ENCODE assay signal across 8 cellular contexts in genomic region chr11:30322826-30323710, GRCh38. TPM values are rescaled to one million over a fixed set of nuclear protein-coding genes. Genes with fewer than 3 reads are reported as not detected.
A peak's percentile ranks its signal among the peaks of the same experiment; 100 is the strongest.
DNase-seq lines count a peak whose midpoint lies in the region; ATAC-seq, FAIRE-seq and TF ChIP-seq lines count a peak whose summit lies in the region.

ARL14EP (plus strand) TSS chr11:30323104; CDS start chr11:30330949, 7,845 bp downstream.

- H3K4me3 ChIP-seq in OCI-LY3 (ENCODE audit: low read length) = peak within 1 kb of the TSS; percentile 94
- peak within 1 kb of the TSS; percentile 53 to 88 (median 62) for H3K4me3 ChIP-seq in endothelial cell of umbilical vein (replicated peaks in 1 of 3; ENCODE audit: insufficient read depth in 1 of 3, low read depth in 1 of 3, low read length in 3 of 3)

- no TSS peak for BruUV-seq in endothelial cell of umbilical vein (replicated peaks; lab: Mats Ljungman, UMichigan)

- CTCF ChIA-PET in endothelial cell of umbilical vein (lab: Charles Lee) = interaction anchor here (0.6 to 1.7 kb wide), 8 partner anchors 9 to 595 kb away, joined by 4 to 10 read pairs (median 4); no protein-coding TSS in a partner anchor

- H3K4me1 ChIP-seq in OCI-LY3 (ENCODE audit: low read length) = peaks cover 28% of the 10 kb centered on the region
- peaks cover 10% of the 10 kb centered on the region for H3K4me1 ChIP-seq in endothelial cell of umbilical vein (ENCODE audit: control insufficient read depth, extremely low read depth, insufficient read depth, low read length)

- H3K4me2 ChIP-seq in OCI-LY3 (ENCODE audit: low read length) (peak within 1 kb of the TSS; percentile 81), endothelial cell of umbilical vein (ENCODE audit: insufficient read depth, low read length) (peak within 1 kb of the TSS; percentile 96)

- no peak for TF ChIP-seq CTCF in OCI-LY3 (IDR thresholded peaks at IDR 0.05; ENCODE audit: low read depth, low read length)
- no peak for TF ChIP-seq CTCF in endothelial cell of umbilical vein (IDR thresholded peaks at IDR 0.05; ENCODE audit: extremely low read depth in 1 of 2, insufficient read depth in 1 of 2, low read depth in 1 of 2, low read length in 2 of 2)

- H4K20me1 ChIP-seq in OCI-LY3 (ENCODE audit: insufficient read depth, low read length) = peaks cover 15% of the 10 kb centered on the region
- H4K20me1 ChIP-seq in endothelial cell of umbilical vein (replicated peaks; ENCODE audit: control insufficient read depth, extremely low read depth, insufficient read depth, low read length) = no peaks in the 10 kb centered on the region

- H3K9ac ChIP-seq in OCI-LY3 (ENCODE audit: low read length) (peak within 1 kb of the TSS; percentile 96), endothelial cell of umbilical vein (replicated peaks; ENCODE audit: extremely low read depth, insufficient read depth, low read length) (peak within 1 kb of the TSS; percentile 96)

- peak; percentile 98 for ATAC-seq in GM21515 (IDR thresholded peaks at IDR 0.05; ENCODE audit: unreplicated experiment)

- peak within 1 kb of the TSS; percentile 94 for H2AFZ ChIP-seq in OCI-LY3 (ENCODE audit: low read depth, low read length)
- H2AFZ ChIP-seq in endothelial cell of umbilical vein (ENCODE audit: low read depth, low read length) = peak within 1 kb of the TSS; percentile 92

- FAIRE-seq in endothelial cell of umbilical vein (lab: Jason Lieb, UNC) = peak; percentile 96

- H3K36me3 ChIP-seq in OCI-LY3 (replicated peaks; ENCODE audit: low read depth, low read length) (peaks cover 6% of the 10 kb centered on the region), endothelial cell of umbilical vein (ENCODE audit: control insufficient read depth in 2 of 2, extremely low read depth in 1 of 2, insufficient read depth in 2 of 2, low read length in 2 of 2) (peaks cover 0 to 3% of the 10 kb centered on the region in 2 experiments)

- TF ChIP-seq POLR2A in endothelial cell of umbilical vein (IDR thresholded peaks at IDR 0.05; ENCODE audit: low read depth, low read length) = peak; percentile 86

- H3K27ac ChIP-seq in OCI-LY3 (ENCODE audit: low read length) (peak within 1 kb of the TSS; percentile 74), endothelial cell of umbilical vein (ENCODE audit: insufficient read depth, low read depth, low read length) (peak within 1 kb of the TSS; percentile 93)

- H3K9me3 ChIP-seq in OCI-LY3 (ENCODE audit: insufficient read depth, low read length) (no peaks in the 10 kb centered on the region), endothelial cell of umbilical vein (replicated peaks; ENCODE audit: control insufficient read depth, insufficient read depth, low read length) (no peaks in the 10 kb centered on the region)

- peaks cover 55% of the 10 kb centered on the region for H3K79me2 ChIP-seq in OCI-LY3 (ENCODE audit: low read length)
- peaks cover 46% of the 10 kb centered on the region for H3K79me2 ChIP-seq in endothelial cell of umbilical vein (ENCODE audit: control insufficient read depth, insufficient read depth, low read length)

- intact Hi-C loops in endothelial cell of umbilical vein (cut with micrococcal nuclease) = loop anchor here (10.0 kb wide), 3 partner anchors 432 to 978 kb away; no protein-coding TSS in a partner anchor

- no peaks in the 10 kb centered on the region for H3K27me3 ChIP-seq in OCI-LY3 (ENCODE audit: low read depth, low read length)
- H3K27me3 ChIP-seq in endothelial cell of umbilical vein (ENCODE audit: control insufficient read depth in 2 of 2, insufficient read depth in 2 of 2, low read length in 2 of 2) = peaks cover 3 to 8% of the 10 kb centered on the region in 2 experiments

- H3K9me1 ChIP-seq in endothelial cell of umbilical vein (replicated peaks; ENCODE audit: control insufficient read depth, extremely low read depth, insufficient read depth, low read length) = no peaks in the 10 kb centered on the region

- POLR2A ChIA-PET in endothelial cell of umbilical vein (lab: Charles Lee) = interaction anchor here (0.7 to 1.0 kb wide), 4 partner anchors 11 to 1046 kb away, joined by 3 to 6 read pairs (median 4); partner anchors contain the start of genes DCDC1 and DNAJC24

- peak; percentile 92 for DNase-seq in D341Med (ENCODE audit: low spot score)
- peak; percentile 82 for DNase-seq in HuH-7 (ENCODE audit: low spot score)
- DNase-seq in activated T-cell treated with anti-CD3 and anti-CD28 coated beads for 1 hour (ENCODE audit: low read depth) = peak; percentile 83
- DNase-seq in endothelial cell of umbilical vein (ENCODE audit: low read depth, low spot score) = peak; percentile 94
- peak; percentile 91 for DNase-seq in middle frontal gyrus (ENCODE audit: extremely low spot score, low spot score)
- peak; percentile 79 to 81 for DNase-seq in stimulated activated CD8-positive, alpha-beta memory T cell treated with anti-CD3 and anti-CD28 coated beads, Interleukin-2, amount 100 ng/mL, for 48 hours (ENCODE audit: low read depth in 2 of 2)

- dilution Hi-C loops in endothelial cell of umbilical vein (cut with MboI; ENCODE audit: extremely low pct_ligation_motif_present, low sequenced_read_pairs) = no loop called here

TF ChIP-seq in endothelial cell of umbilical vein, 7 proteins besides CTCF, POLR2A, EP300 and RAD21:
- TF ChIP-seq POLR2AphosphoS5 (IDR thresholded peaks at IDR 0.05; ENCODE audit: insufficient read depth, low read depth, low read length) = peak; percentile 87
- TF ChIP-seq EZH2 (IDR thresholded peaks at IDR 0.05; ENCODE audit: borderline replicate concordance, low read depth, low read length, severe bottlenecking) = no peak
- peak; percentile 39 for TF ChIP-seq MAX (IDR thresholded peaks at IDR 0.05; ENCODE audit: insufficient read depth, insufficient read length)
TF ChIP-seq in endothelial cell of umbilical vein: peak in this region for 2.

RNA-seq across cellular contexts. Expression of gene ARL14EP, which starts in this region (rescaled TPM):
- 14.8 and 16.7 TPM in 2 replicates for total RNA-seq in endothelial cell of umbilical vein
- 8.2 and 9.6 TPM in 2 replicates for polyA plus RNA-seq in endothelial cell of umbilical vein
- polyA plus RNA-seq in endothelial cell of umbilical vein (2011; cell fraction: cytosol; rRNA removed) = 12.9 and 15.5 TPM in 2 replicates
- polyA plus RNA-seq in endothelial cell of umbilical vein (2011; cell fraction: nucleus; rRNA removed) = 10.7 and 16.6 TPM in 2 replicates
- polyA plus RNA-seq in endothelial cell of umbilical vein (2012) = 27.9 and 29.5 TPM in 2 replicates
- polyA minus RNA-seq in endothelial cell of umbilical vein = 8.9 and 9.7 TPM in 2 replicates
- polyA minus RNA-seq in endothelial cell of umbilical vein (2011; cell fraction: cytosol; rRNA and poly(A)+ RNA removed) = 7.1 TPM
- 19.8 and 23.9 TPM in 2 replicates for polyA minus RNA-seq in endothelial cell of umbilical vein (2011; cell fraction: nucleus; rRNA and poly(A)+ RNA removed)

Comparison
In these comparisons a context has a peak if more than half of its experiments do, and no peak if none do; other contexts are left out.
1. Peak in every context shown above with its lines: DNase-seq, ATAC-seq, H3K4me3 ChIP-seq and H3K27ac ChIP-seq.